ENCODE assay signal across 13 cellular contexts in the genomic region with DNA sequence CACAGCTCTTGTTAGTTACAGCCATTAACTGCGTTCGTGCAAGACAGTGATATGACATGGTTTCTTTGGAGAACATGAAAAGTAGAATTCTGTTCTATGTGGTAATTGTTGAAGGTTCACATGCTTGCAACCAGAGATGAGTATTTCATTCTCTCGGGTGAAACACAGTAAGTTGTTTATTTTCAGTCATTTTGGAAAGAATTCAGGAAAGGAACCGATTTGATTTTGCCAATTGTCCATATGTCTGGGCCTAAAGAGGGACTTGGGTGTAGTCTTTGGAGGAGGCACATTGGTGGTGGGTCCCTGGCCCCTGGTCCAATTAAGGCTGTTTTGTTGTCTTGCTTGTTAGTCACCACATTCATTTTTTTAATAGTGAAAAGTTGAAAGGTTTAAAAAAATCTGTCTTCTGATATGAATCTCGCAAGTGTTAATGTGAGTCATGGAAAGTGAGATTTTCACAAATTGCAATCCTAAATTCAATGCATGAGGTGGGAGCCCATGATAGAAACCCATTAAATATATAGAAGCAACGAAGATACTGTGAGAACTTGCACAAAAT.
A peak's percentile ranks its signal among the peaks of the same experiment; 100 is the strongest.
DNase-seq lines count a peak whose midpoint lies in the region; ATAC-seq and TF ChIP-seq lines count a peak whose summit lies in the region.
"Had no signal": no experiment of that assay in that cellular context is flagged by ENCODE, and none has a peak within 500 bp of the region (broad histone marks: within the 10 kb centered on the region; RNA-seq: fewer than 3 reads in every experiment).

No MANE protein-coding gene starts in this region.

- WGBS in endodermal cell (ENCODE audit: insufficient coverage in 1 of 2, insufficient read length in 1 of 2), 2 experiments, result 93 to 100% methylated on average over 5 to 6 of the region's 6 CpGs

- H3K27me3 Mint-ChIP-seq in T-helper 1 cell treated with Interleukin-12 subunit alpha and Interleukin-12 subunit beta and Interleukin-4 antibody, amounts not matched to agents 30 μg/mL and 1 μg/mL, for 36 hours (ENCODE audit: low read depth), result no peaks in the 10 kb centered on the region
- no peaks in the 10 kb centered on the region for H3K27me3 Mint-ChIP-seq in endodermal cell (ENCODE audit: insufficient read depth)
- H3K27me3 Mint-ChIP-seq: activated B cell treated with CpG ODN at 0.5 μM for 24 hours had no signal

- ATAC-seq in upper lobe of right lung, result no peak
- ATAC-seq: left ventricle myocardium superior had no signal

- no peaks in the 10 kb centered on the region for H3K9me3 Mint-ChIP-seq in T-helper 1 cell treated with Interleukin-12 subunit alpha and Interleukin-12 subunit beta and Interleukin-4 antibody, amounts not matched to agents 30 μg/mL and 1 μg/mL, for 36 hours
- H3K9me3 Mint-ChIP-seq in endodermal cell, result no peaks in the 10 kb centered on the region
- H3K9me3 Mint-ChIP-seq: activated B cell treated with CpG ODN at 0.5 μM for 24 hours had no signal

- H3K4me1 Mint-ChIP-seq in T-helper 1 cell treated with Interleukin-12 subunit alpha and Interleukin-12 subunit beta and Interleukin-4 antibody, amounts not matched to agents 30 μg/mL and 1 μg/mL, for 36 hours (ENCODE audit: low read depth), result peaks cover 41% of the 10 kb centered on the region
- H3K4me1 Mint-ChIP-seq in endodermal cell, result peaks cover 35% of the 10 kb centered on the region

- H3K4me3 ChIP-seq in endodermal cell (ENCODE audit: low read length) (no peak overlapping the region), vagina (no peak overlapping the region), upper lobe of right lung (no peak overlapping the region)

- TF ChIP-seq CTCF in endodermal cell (conservative IDR thresholded peaks at IDR 0.05) (no peak), vagina (IDR thresholded peaks at IDR 0.05) (no peak), upper lobe of right lung (IDR thresholded peaks at IDR 0.05) (no peak)

- peak overlapping the region; percentile 59 for H3K27ac ChIP-seq in endodermal cell (ENCODE audit: low read depth, low read length)
- peak overlapping the region; percentile 4 for H3K27ac ChIP-seq in vagina
- no peak overlapping the region for H3K27ac ChIP-seq in upper lobe of right lung
- H3K27ac ChIP-seq: C4-2B had no signal

- H3K36me3 Mint-ChIP-seq in T-helper 1 cell treated with Interleukin-12 subunit alpha and Interleukin-12 subunit beta and Interleukin-4 antibody, amounts not matched to agents 30 μg/mL and 1 μg/mL, for 36 hours (ENCODE audit: low read depth), result no peaks in the 10 kb centered on the region
- H3K36me3 Mint-ChIP-seq in endodermal cell (ENCODE audit: low read depth), result peaks cover 36% of the 10 kb centered on the region

- intact Hi-C loops in vagina (cut with DNase I), result no loop called here
- intact Hi-C loops in upper lobe of right lung (cut with DNase I), result no loop called here

- H3K9me3 ChIP-seq in endodermal cell (ENCODE audit: control insufficient read depth, low read length), result no peaks in the 10 kb centered on the region
- H3K9me3 ChIP-seq in vagina, result no peaks in the 10 kb centered on the region
- no peaks in the 10 kb centered on the region for H3K9me3 ChIP-seq in upper lobe of right lung

- H3K27me3 ChIP-seq in endodermal cell (ENCODE audit: control insufficient read depth, insufficient read depth, low read length, poor library complexity, severe bottlenecking), result no peaks in the 10 kb centered on the region
- H3K27me3 ChIP-seq in vagina, result no peaks in the 10 kb centered on the region
- H3K27me3 ChIP-seq in upper lobe of right lung, result no peaks in the 10 kb centered on the region

- H3K27ac Mint-ChIP-seq in T-helper 1 cell treated with Interleukin-12 subunit alpha and Interleukin-12 subunit beta and Interleukin-4 antibody, amounts not matched to agents 30 μg/mL and 1 μg/mL, for 36 hours, result peak overlapping the region; percentile 85
- peak overlapping the region; percentile 16 for H3K27ac Mint-ChIP-seq in endodermal cell
- H3K27ac Mint-ChIP-seq: activated B cell treated with CpG ODN at 0.5 μM for 24 hours had no signal

- H3K4me1 ChIP-seq in endodermal cell (ENCODE audit: control insufficient read depth, insufficient read depth, low read length) (peaks cover 3% of the 10 kb centered on the region), vagina (peaks cover 52% of the 10 kb centered on the region), upper lobe of right lung (no peaks in the 10 kb centered on the region)

- peak overlapping the region; percentile 52 for H3K4me3 Mint-ChIP-seq in T-helper 1 cell treated with Interleukin-12 subunit alpha and Interleukin-12 subunit beta and Interleukin-4 antibody, amounts not matched to agents 30 μg/mL and 1 μg/mL, for 36 hours
- H3K4me3 Mint-ChIP-seq in endodermal cell, result no peak overlapping the region
- H3K4me3 Mint-ChIP-seq: activated B cell treated with CpG ODN at 0.5 μM for 24 hours had no signal

- peaks cover 50% of the 10 kb centered on the region for H3K36me3 ChIP-seq in endodermal cell (ENCODE audit: control insufficient read depth, insufficient read depth, low read length)
- H3K36me3 ChIP-seq in vagina, result peaks cover 0 to 16% of the 10 kb centered on the region in 2 donors
- peaks cover 96% of the 10 kb centered on the region for H3K36me3 ChIP-seq in upper lobe of right lung

- peak; percentile 20 for DNase-seq in stimulated activated CD4-positive, alpha-beta T cell treated with anti-CD3 and anti-CD28 coated beads, Interleukin-4, amount 100 ng/mL, for 24 hours
- DNase-seq in stimulated activated CD4-positive, alpha-beta T cell treated with anti-CD3 and anti-CD28 coated beads, Interleukin-12 subunit alpha, Interleukin-12 subunit beta, amount 100 ng/mL, for 4 hours, result no peak
- DNase-seq in endodermal cell (no peak), vagina (ENCODE audit: extremely low spot score in 2 of 2) (no peak), upper lobe of right lung (no peak), NCI-H1694 (lab: John Stamatoyannopoulos, UW) (no peak), globus pallidus (ENCODE audit: low spot score) (no peak)
- DNase-seq: activated B cell treated with CpG ODN at 0.5 μM for 24 hours, foreskin melanocyte, KG1, left ventricle myocardium superior had no signal

- TF ChIP-seq POLR2A in vagina (IDR thresholded peaks at IDR 0.05), result no peak

- H3K9ac ChIP-seq in endodermal cell (ENCODE audit: extremely low read depth, low read length, poor library complexity, severe bottlenecking), result no peak overlapping the region
